Comparison of ENCODE assay signal across 10 cellular contexts in genomic region chr2:12044857-12045256, GRCh38.
DNase-seq lines count a peak whose midpoint lies in the region; ATAC-seq and TF ChIP-seq lines count a peak whose summit lies in the region.
"Had no signal": no experiment of that assay in that cellular context is flagged by ENCODE, and none has a peak within 500 bp of the region (broad histone marks: within the 10 kb centered on the region; RNA-seq: fewer than 3 reads in every experiment).

No MANE protein-coding gene starts in this region.

- H3K4me2 ChIP-seq in BLaER1 (peak overlapping the region; percentile 87), OCI-LY7 (ENCODE audit: low read length) (peak overlapping the region; percentile 91)

- CTCF ChIA-PET in OCI-LY7 (lab: Charles Lee; ENCODE audit: unreplicated experiment): interaction anchor here (0.5 to 7.8 kb wide), 3 partner anchors 11 to 181 kb away, joined by 3 to 94 read pairs (median 4); no protein-coding TSS in a partner anchor

- H3K4me3 ChIP-seq in BLaER1 (peak overlapping the region; percentile 8), OCI-LY7 (ENCODE audit: low read depth, low read length, poor library complexity, severe bottlenecking) (peak overlapping the region; percentile 61), left ventricle myocardium inferior (no peak overlapping the region), vagina (no peak overlapping the region)
- H3K4me3 ChIP-seq: pancreas, SJSA1 had no signal

- no peak for TF ChIP-seq POLR2A in vagina (IDR thresholded peaks at IDR 0.05)

- H4K20me1 ChIP-seq in BLaER1 (no peaks in the 10 kb centered on the region), OCI-LY7 (ENCODE audit: insufficient read depth, low read length) (no peaks in the 10 kb centered on the region)

- H3K27ac ChIP-seq in BLaER1: peak overlapping the region; percentile 58
- H3K27ac ChIP-seq in OCI-LY7 (ENCODE audit: low read depth, low read length, poor library complexity, severe bottlenecking): peak overlapping the region; percentile 90
- no peak overlapping the region for H3K27ac ChIP-seq in left ventricle myocardium inferior (replicated peaks)
- no peak overlapping the region for H3K27ac ChIP-seq in vagina
- H3K27ac ChIP-seq: pancreas, SJSA1 had no signal

- H3K27me3 ChIP-seq in BLaER1 (no peaks in the 10 kb centered on the region), left ventricle myocardium inferior (ENCODE audit: low read depth) (no peaks in the 10 kb centered on the region), vagina (no peaks in the 10 kb centered on the region)
- H3K27me3 ChIP-seq: pancreas, SJSA1 had no signal

- H3K4me1 ChIP-seq in BLaER1: peaks cover 77% of the 10 kb centered on the region
- H3K4me1 ChIP-seq in OCI-LY7 (ENCODE audit: insufficient read depth, low read length, poor library complexity, severe bottlenecking): peaks cover 84% of the 10 kb centered on the region
- H3K4me1 ChIP-seq in left ventricle myocardium inferior: no peaks in the 10 kb centered on the region
- no peaks in the 10 kb centered on the region for H3K4me1 ChIP-seq in vagina
- H3K4me1 ChIP-seq: pancreas had no signal

- H3K9me2 ChIP-seq in OCI-LY7 (ENCODE audit: insufficient read depth, low read length): no peaks in the 10 kb centered on the region

- no TSS peak for BruUV-seq in OCI-LY7 (replicated peaks; lab: Mats Ljungman, UMichigan)

- H3K9me3 ChIP-seq in BLaER1: peaks cover 26% of the 10 kb centered on the region
- no peaks in the 10 kb centered on the region for H3K9me3 ChIP-seq in OCI-LY7 (ENCODE audit: low read length)
- H3K9me3 ChIP-seq in left ventricle myocardium inferior (replicated peaks): no peaks in the 10 kb centered on the region
- H3K9me3 ChIP-seq in vagina: no peaks in the 10 kb centered on the region
- H3K9me3 ChIP-seq: pancreas, SJSA1 had no signal

- ATAC-seq in GM18867 (IDR thresholded peaks at IDR 0.05; ENCODE audit: unreplicated experiment) (peak; percentile 62), HG02798 (IDR thresholded peaks at IDR 0.05; ENCODE audit: poor library complexity, unreplicated experiment) (peak; percentile 60)

- H3K36me3 ChIP-seq in BLaER1: no peaks in the 10 kb centered on the region
- no peaks in the 10 kb centered on the region for H3K36me3 ChIP-seq in OCI-LY7 (ENCODE audit: insufficient read depth, low read length)
- H3K36me3 ChIP-seq in left ventricle myocardium inferior: no peaks in the 10 kb centered on the region
- no peaks in the 10 kb centered on the region for H3K36me3 ChIP-seq in vagina
- H3K36me3 ChIP-seq: pancreas, SJSA1 had no signal

- intact Hi-C loops in OCI-LY7 (cut with micrococcal nuclease; ENCODE audit: unreplicated experiment): loop anchor here (1.0 to 5.0 kb wide), 3 partner anchors 13 to 293 kb away; no protein-coding TSS in a partner anchor
- intact Hi-C loops in left ventricle myocardium inferior (cut with micrococcal nuclease): no loop called here
- intact Hi-C loops in vagina (cut with DNase I): no loop called here

- POLR2A ChIA-PET in OCI-LY7 (lab: Charles Lee): interaction anchor here (0.6 to 9.1 kb wide), 12 partner anchors 10 to 673 kb away, joined by 3 to 256 read pairs (median 4); no protein-coding TSS in a partner anchor

- peak; percentile 88 for DNase-seq in OCI-LY7 (ENCODE audit: low spot score)
- DNase-seq in iPS-NIHi11 (ENCODE audit: low spot score): no peak
- no peak for DNase-seq in Ammon's horn (ENCODE audit: low spot score)
- no peak for DNase-seq in left ventricle myocardium inferior
- DNase-seq in vagina (ENCODE audit: extremely low spot score in 2 of 2): no peak
- DNase-seq: pancreas had no signal

- TF ChIP-seq CTCF in OCI-LY7 (conservative IDR thresholded peaks at IDR 0.05; ENCODE audit: low read length): 0 out of 2 replicates have a peak, but pooled peaks have one; percentile 30
- TF ChIP-seq CTCF in left ventricle myocardium inferior (IDR thresholded peaks at IDR 0.05; ENCODE audit: borderline replicate concordance): no peak
- TF ChIP-seq CTCF in vagina (IDR thresholded peaks at IDR 0.05): no peak

- H3K9ac ChIP-seq in BLaER1: peak overlapping the region; percentile 52; the same call in 1 of the 2 replicates

- no peaks in the 10 kb centered on the region for H3K79me2 ChIP-seq in OCI-LY7 (ENCODE audit: insufficient read depth, low read depth, low read length)

- H2AFZ ChIP-seq in OCI-LY7 (ENCODE audit: low read length): peak overlapping the region; percentile 79; the same call in 1 of the 2 replicates

Comparison
In these comparisons a context has a peak if more than half of its experiments do, and no peak if none do; other contexts are left out.
1. H3K27ac ChIP-seq: peak in BLaER1 (single experiment) and OCI-LY7 (single experiment); none in left ventricle myocardium inferior (single experiment) and vagina (single experiment).
2. H3K4me3 ChIP-seq: peak in BLaER1 (single experiment) and OCI-LY7 (single experiment); none in left ventricle myocardium inferior (single experiment) and vagina (0 of 2).